In genomic region chr21:42460391-42461184, GRCh38 we compare ENCODE assay signal across 9 cellular contexts. TPM values are rescaled to one million over a fixed set of nuclear protein-coding genes. Genes with fewer than 3 reads are reported as not detected.
DNase-seq lines count a peak whose midpoint lies in the region; ATAC-seq and TF ChIP-seq lines count a peak whose summit lies in the region.
"Had no signal": no experiment of that assay in that cellular context is flagged by ENCODE, and none has a peak within 500 bp of the region (broad histone marks: within the 10 kb centered on the region; RNA-seq: fewer than 3 reads in every experiment).

No MANE protein-coding gene starts in this region.

- TF ChIP-seq CTCF in RWPE1 (conservative IDR thresholded peaks at IDR 0.05; ENCODE audit: low read depth) = no peak

- CTCF ChIA-PET in RWPE1 (lab: Yijun Ruan, JAX) = interaction anchor here (0.6 kb wide), 1 partner anchor 16 kb away, joined by 3 read pairs; no protein-coding TSS in a partner anchor

- peak overlapping the region; percentile 40 for H3K4me3 Mint-ChIP-seq in activated naive CD8-positive, alpha-beta T cell treated with anti-CD3 and anti-CD28 coated beads for 36 hours

- peaks cover 69% of the 10 kb centered on the region for H3K4me1 Mint-ChIP-seq in activated naive CD8-positive, alpha-beta T cell treated with anti-CD3 and anti-CD28 coated beads for 36 hours

- H3K9me3 Mint-ChIP-seq in activated naive CD8-positive, alpha-beta T cell treated with anti-CD3 and anti-CD28 coated beads for 36 hours = peaks cover 9% of the 10 kb centered on the region

- peak overlapping the region; percentile 85 for H3K27ac Mint-ChIP-seq in activated naive CD8-positive, alpha-beta T cell treated with anti-CD3 and anti-CD28 coated beads for 36 hours

- H3K27me3 Mint-ChIP-seq in activated naive CD8-positive, alpha-beta T cell treated with anti-CD3 and anti-CD28 coated beads for 36 hours = no peaks in the 10 kb centered on the region

- POLR2A ChIA-PET in RWPE1 (lab: Yijun Ruan, JAX; ENCODE audit: low non-redundant PET) = no interaction called here

- H3K27ac ChIP-seq in RWPE1 = no peak overlapping the region

- peaks cover 7% of the 10 kb centered on the region for H3K36me3 Mint-ChIP-seq in activated naive CD8-positive, alpha-beta T cell treated with anti-CD3 and anti-CD28 coated beads for 36 hours

- DNase-seq in NCI-H2196 (lab: John Stamatoyannopoulos, UW; ENCODE audit: unreplicated experiment) (peak; percentile 93), RWPE1 (ENCODE audit: low spot score) (no peak), dermis blood vessel endothelial cell (no peak), cerebellar nuclear complex (lab: John Stamatoyannopoulos, UW) (no peak)
- DNase-seq in activated naive CD8-positive, alpha-beta T cell treated with anti-CD3 and anti-CD28 coated beads for 36 hours = peak; percentile 64
- DNase-seq in stimulated activated naive CD8-positive, alpha-beta T cell treated with anti-CD3 and anti-CD28 coated beads, Interleukin-15, Interleukin-2, amounts not matched to agents 100 U/mL and 50 U/mL, for 24 hours = peak; percentile 52

- ATAC-seq in GM18870 (IDR thresholded peaks at IDR 0.05; ENCODE audit: unreplicated experiment) = peak; percentile 37
- ATAC-seq in HG02852 (IDR thresholded peaks at IDR 0.05; ENCODE audit: unreplicated experiment) = peak; percentile 34
- peak; percentile 26 for ATAC-seq in stimulated activated naive CD8-positive, alpha-beta T cell treated with anti-CD3 and anti-CD28 coated beads, Interleukin-15, Interleukin-2, amounts not matched to agents 100 U/mL and 50 U/mL, for 24 hours
- ATAC-seq: Panc1 had no signal

RNA-seq across cellular contexts. Expression of gene RSPH1, which starts 35.4 kb away (rescaled TPM):
- under 1 TPM in 1 of 2 experiments, not detected in 1; 0.32 TPM for total RNA-seq in activated naive CD8-positive, alpha-beta T cell treated with anti-CD3 and anti-CD28 coated beads for 36 hours
- total RNA-seq in dermis blood vessel endothelial cell = not detected in 2 replicates

RNA-seq across cellular contexts. Expression of gene SLC37A1, which starts 53.1 kb away (rescaled TPM):
- 10 to 100 TPM; 15.7 to 17.5 TPM for total RNA-seq in activated naive CD8-positive, alpha-beta T cell treated with anti-CD3 and anti-CD28 coated beads for 36 hours
- total RNA-seq in dermis blood vessel endothelial cell = 14.0 and 15.0 TPM in 2 replicates

RNA-seq across cellular contexts. Expression of gene UBASH3A, which starts 56.9 kb away (rescaled TPM):
- 10 to 100 TPM; 38.9 to 41.1 TPM for total RNA-seq in activated naive CD8-positive, alpha-beta T cell treated with anti-CD3 and anti-CD28 coated beads for 36 hours
- total RNA-seq in dermis blood vessel endothelial cell = not detected in 2 replicates

Comparison
In these comparisons a context has a peak if more than half of its experiments do, and no peak if none do; other contexts are left out.
1. DNase-seq: peak in NCI-H2196 (single experiment), activated naive CD8-positive, alpha-beta T cell treated with anti-CD3 and anti-CD28 coated beads for 36 hours (single experiment) and stimulated activated naive CD8-positive, alpha-beta T cell treated with anti-CD3 and anti-CD28 coated beads, Interleukin-15, Interleukin-2, amounts not matched to agents 100 U/mL and 50 U/mL, for 24 hours (single experiment); none in RWPE1 (single experiment), dermis blood vessel endothelial cell (single experiment) and cerebellar nuclear complex (0 of 2).
2. RNA of gene UBASH3A, which starts 56.9 kb away (total RNA-seq): 38.9 to 41.1 TPM in activated naive CD8-positive, alpha-beta T cell treated with anti-CD3 and anti-CD28 coated beads for 36 hours; not detected in dermis blood vessel endothelial cell; every median in the first group is over 10 times any median in the second.
3. Peak in every context shown above with its lines, with median percentiles within 50 percentile points of each other: ATAC-seq.